Comparison of ENCODE assay signal across 11 cellular contexts in the genomic region with DNA sequence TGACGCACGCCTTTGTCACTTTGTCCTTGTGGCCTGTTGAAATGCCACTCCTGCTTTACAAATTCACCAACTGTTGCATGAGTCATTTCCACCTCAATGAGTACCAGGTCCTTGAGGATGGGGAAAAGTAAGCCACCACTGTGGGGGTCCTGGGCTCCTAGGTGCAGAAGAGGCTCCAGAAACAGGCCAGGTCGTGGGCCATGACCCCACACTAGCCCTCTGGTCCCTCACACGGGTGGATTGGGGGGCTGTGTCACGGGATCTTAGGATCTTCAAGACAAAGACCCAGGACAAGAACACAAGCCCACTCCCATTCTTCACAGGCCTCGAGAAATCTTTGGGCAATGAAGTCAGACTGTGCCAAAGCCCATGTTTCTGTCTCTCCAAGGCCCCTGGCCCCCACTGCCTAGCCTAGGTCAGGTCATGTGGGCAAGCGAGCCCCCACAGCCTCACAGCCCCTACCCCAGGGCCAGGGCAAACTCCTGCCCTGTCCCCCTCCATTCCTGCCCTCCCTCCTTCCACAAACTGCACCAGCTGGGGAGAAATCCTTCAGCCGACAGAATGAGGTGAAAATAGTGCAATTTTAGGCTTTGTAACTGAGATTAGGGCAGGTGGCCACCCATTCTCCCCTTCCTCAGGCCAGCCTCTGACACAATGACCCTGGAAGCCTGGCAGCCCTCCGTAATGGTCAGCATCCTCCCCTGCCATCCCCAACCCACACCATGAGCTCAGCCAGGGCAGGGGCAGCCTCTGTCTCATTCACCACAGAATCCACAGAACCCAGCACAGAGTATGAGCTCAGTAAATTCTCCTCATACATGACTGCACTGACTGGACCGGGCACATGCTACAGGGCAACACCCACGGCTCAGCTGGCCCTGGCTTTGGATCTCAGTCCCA. TPM values are rescaled to one million over a fixed set of nuclear protein-coding genes. Genes with fewer than 3 reads are reported as not detected.
A peak's percentile ranks its signal among the peaks of the same experiment; 100 is the strongest.
DNase-seq lines count a peak whose midpoint lies in the region; ATAC-seq and TF ChIP-seq lines count a peak whose summit lies in the region.
"Had no signal": no experiment of that assay in that cellular context is flagged by ENCODE, and none has a peak within 500 bp of the region (broad histone marks: within the 10 kb centered on the region; RNA-seq: fewer than 3 reads in every experiment).

No MANE protein-coding gene starts in this region.

- CTCF ChIA-PET in activated naive CD4-positive, alpha-beta T cell treated with anti-CD3 and anti-CD28 coated beads for 36 hours (lab: Charles Lee): no interaction called here

- no peak overlapping the region for H3K27ac Mint-ChIP-seq in activated naive CD4-positive, alpha-beta T cell treated with anti-CD3 and anti-CD28 coated beads for 36 hours
- no peak overlapping the region for H3K27ac Mint-ChIP-seq in type B pancreatic cell
- H3K27ac Mint-ChIP-seq: dendritic cell treated with granulocyte-macrophage colony-stimulating factor and Interleukin-4, amounts not matched to agents 40 ng/mL and 50 ng/mL, for 4 days had no signal

- H3K36me3 Mint-ChIP-seq in activated naive CD4-positive, alpha-beta T cell treated with anti-CD3 and anti-CD28 coated beads for 36 hours (ENCODE audit: low read depth): no peaks in the 10 kb centered on the region
- no peaks in the 10 kb centered on the region for H3K36me3 Mint-ChIP-seq in type B pancreatic cell

- intact Hi-C loops in activated naive CD4-positive, alpha-beta T cell treated with anti-CD3 and anti-CD28 coated beads for 36 hours (cut with micrococcal nuclease): no loop called here

- peak; percentile 3 for DNase-seq in activated naive CD4-positive, alpha-beta T cell treated with anti-CD3 and anti-CD28 coated beads for 36 hours
- DNase-seq in activated naive CD4-positive, alpha-beta T cell (lab: John Stamatoyannopoulos, UW): no peak
- DNase-seq in amniotic epithelial cell (ENCODE audit: low read depth): peak; percentile 55
- peak; percentile 91 for DNase-seq in mesenteric fat pad (ENCODE audit: low spot score)
- peak; percentile 67 for DNase-seq in type B pancreatic cell (ENCODE audit: extremely low spot score, unreplicated experiment)
- no peak for DNase-seq in NCI-H1105 (lab: John Stamatoyannopoulos, UW)
- DNase-seq: DMS79 treated with DMSO at 0.1 percent for 48 hours, foreskin keratinocyte had no signal

- no peak overlapping the region for H3K4me3 Mint-ChIP-seq in activated naive CD4-positive, alpha-beta T cell treated with anti-CD3 and anti-CD28 coated beads for 36 hours
- no peak overlapping the region for H3K4me3 Mint-ChIP-seq in type B pancreatic cell
- H3K4me3 Mint-ChIP-seq: dendritic cell treated with granulocyte-macrophage colony-stimulating factor and Interleukin-4, amounts not matched to agents 40 ng/mL and 50 ng/mL, for 4 days had no signal

- ATAC-seq in HG02970 (IDR thresholded peaks at IDR 0.05; ENCODE audit: low FRiP score, unreplicated experiment) (no peak), HG02763 (IDR thresholded peaks at IDR 0.05; ENCODE audit: unreplicated experiment) (no peak)
- ATAC-seq: foreskin keratinocyte had no signal

- no peak for TF ChIP-seq CTCF in type B pancreatic cell (conservative IDR thresholded peaks at IDR 0.05)

- no peaks in the 10 kb centered on the region for H3K9me3 Mint-ChIP-seq in activated naive CD4-positive, alpha-beta T cell treated with anti-CD3 and anti-CD28 coated beads for 36 hours
- H3K9me3 Mint-ChIP-seq in type B pancreatic cell: no peaks in the 10 kb centered on the region
- H3K9me3 Mint-ChIP-seq: dendritic cell treated with granulocyte-macrophage colony-stimulating factor and Interleukin-4, amounts not matched to agents 40 ng/mL and 50 ng/mL, for 4 days had no signal

- no peaks in the 10 kb centered on the region for H3K4me1 Mint-ChIP-seq in activated naive CD4-positive, alpha-beta T cell treated with anti-CD3 and anti-CD28 coated beads for 36 hours (ENCODE audit: low read depth)
- no peaks in the 10 kb centered on the region for H3K4me1 Mint-ChIP-seq in type B pancreatic cell (ENCODE audit: unreplicated experiment)

- H3K27me3 Mint-ChIP-seq in activated naive CD4-positive, alpha-beta T cell treated with anti-CD3 and anti-CD28 coated beads for 36 hours (ENCODE audit: low read depth): peaks cover 3% of the 10 kb centered on the region
- H3K27me3 Mint-ChIP-seq in type B pancreatic cell: peaks cover 9% of the 10 kb centered on the region

RNA-seq across cellular contexts. Expression of a gene that starts 8.3 kb away (rescaled TPM):
- not detected for total RNA-seq in activated naive CD4-positive, alpha-beta T cell treated with anti-CD3 and anti-CD28 coated beads for 36 hours
- total RNA-seq in mesenteric fat pad (not detected), type B pancreatic cell (ENCODE audit: low replicate concordance) (4.4 and 7.0 TPM in 2 replicates)

RNA-seq across cellular contexts. Expression of a gene that starts 30.8 kb away (rescaled TPM):
- under 1 TPM; 0.30 to 0.43 TPM for total RNA-seq in activated naive CD4-positive, alpha-beta T cell treated with anti-CD3 and anti-CD28 coated beads for 36 hours
- total RNA-seq in mesenteric fat pad (6.3 TPM), type B pancreatic cell (ENCODE audit: low replicate concordance) (1.2 and 1.3 TPM in 2 replicates)

Comparison
In these comparisons a context has a peak if more than half of its experiments do, and no peak if none do; other contexts are left out.
1. DNase-seq: peak in activated naive CD4-positive, alpha-beta T cell treated with anti-CD3 and anti-CD28 coated beads for 36 hours (single experiment), amniotic epithelial cell (single experiment), mesenteric fat pad (single experiment) and type B pancreatic cell (single experiment); none in activated naive CD4-positive, alpha-beta T cell (0 of 4) and NCI-H1105 (single experiment).